ENCODE assay signal across 8 cellular contexts in genomic region chr19:54478677-54479266, GRCh38. TPM values are rescaled to one million over a fixed set of nuclear protein-coding genes. Genes with fewer than 3 reads are reported as not detected.
DNase-seq lines count a peak whose midpoint lies in the region; ATAC-seq, FAIRE-seq and TF ChIP-seq lines count a peak whose summit lies in the region.

No MANE protein-coding gene starts in this region.

- BruUV-seq in GM12878 (replicated peaks; lab: Mats Ljungman, UMichigan), result no TSS peak

- H3K27me3 ChIP-seq in GM12878 (replicated peaks in 1 of 2; ENCODE audit: control insufficient read depth in 2 of 2, insufficient read depth in 2 of 2, low read length in 1 of 2) (no peaks in the 10 kb centered on the region), liver (ENCODE audit: control insufficient read depth in 4 of 4, insufficient read depth in 4 of 4, low read length in 3 of 4) (no peaks in the 10 kb centered on the region)

- H3K9me3 ChIP-seq in GM12878 (replicated peaks; ENCODE audit: control insufficient read depth, insufficient read depth, low read length) (no peaks in the 10 kb centered on the region), liver (ENCODE audit: control insufficient read depth in 4 of 4, low read length in 3 of 4) (no peaks in the 10 kb centered on the region)

- H4K20me1 ChIP-seq in GM12878 (ENCODE audit: control insufficient read depth, insufficient read depth), result no peaks in the 10 kb centered on the region

- ATAC-seq in GM12878 (peak; percentile 67), HG03095 (IDR thresholded peaks at IDR 0.05; ENCODE audit: unreplicated experiment) (no peak), HG02763 (IDR thresholded peaks at IDR 0.05; ENCODE audit: unreplicated experiment) (no peak)

- TF ChIP-seq EP300 in GM12878 (IDR thresholded peaks at IDR 0.05; ENCODE audit: borderline replicate concordance in 1 of 2, control insufficient read depth in 1 of 2, low read depth in 2 of 2, low read length in 2 of 2), result no peak

- FAIRE-seq in GM12878 (lab: Jason Lieb, UNC), result peak; percentile 84

- H3K36me3 ChIP-seq in GM12878 (ENCODE audit: control insufficient read depth in 2 of 2, insufficient read depth in 2 of 2, low read length in 1 of 2) (no peaks in the 10 kb centered on the region), liver (ENCODE audit: control insufficient read depth in 4 of 4, insufficient read depth in 3 of 4, low read depth in 1 of 4, low read length in 3 of 4) (no peaks in the 10 kb centered on the region)

- H3K4me1 ChIP-seq in GM12878 (ENCODE audit: control insufficient read depth, insufficient read depth, low read length) (peaks cover 7% of the 10 kb centered on the region; the same call in 1 of the 2 replicates), liver (ENCODE audit: control insufficient read depth in 4 of 4, insufficient read depth in 4 of 4, low read length in 3 of 4) (no peaks in the 10 kb centered on the region)

- SMC1A ChIA-PET in GM12878 (lab: Charles Lee; ENCODE audit: uncharacterized antibody, unreplicated experiment), result interaction anchor here (0.7 to 7.3 kb wide), 10 partner anchors 20 to 204 kb away, joined by 3 to 118 read pairs (median 4); no protein-coding TSS in a partner anchor

- DNase-seq in AG09319 (ENCODE audit: extremely low read depth, low read depth) (no peak), GM10248 (ENCODE audit: extremely low spot score) (peak; percentile 50), NCI-H2196 (lab: John Stamatoyannopoulos, UW; ENCODE audit: unreplicated experiment) (peak; percentile 53), GM12878 (ENCODE audit: low read depth, low spot score) (no peak), posterior cingulate gyrus (no peak)

- WGBS in GM12878 (ENCODE audit: insufficient coverage, insufficient replicate concordance, low lambda C conversion rate, missing lambda C conversion rate), result 1% methylated on average over 10 of the region's 10 CpGs
- 19% methylated on average over 10 of the region's 10 CpGs for WGBS in liver

- no peak overlapping the region for H3K4me3 ChIP-seq in GM12878
- H3K4me3 ChIP-seq in liver (ENCODE audit: low read depth in 1 of 3, low read length in 3 of 3), result no peak overlapping the region

- H3K4me2 ChIP-seq in GM12878 (ENCODE audit: control insufficient read depth, insufficient read depth), result no peak overlapping the region

- H3K27ac ChIP-seq in GM12878 (ENCODE audit: control insufficient read depth, insufficient read depth) (no peak overlapping the region), liver (ENCODE audit: low read depth in 1 of 2, low read length in 2 of 2) (no peak overlapping the region)

- intact Hi-C loops in GM12878 (cut with micrococcal nuclease; ENCODE audit: unreplicated experiment), result loop anchor here (10.0 kb wide), 1 partner anchor 436 kb away; no protein-coding TSS in a partner anchor
- intact Hi-C loops in posterior cingulate gyrus (cut with DNase I), result no loop called here

- CTCF ChIA-PET in GM10248 (lab: Yijun Ruan, JAX), result interaction anchor here (0.7 to 6.6 kb wide), 19 partner anchors 9 to 823 kb away, joined by 3 to 129 read pairs (median 5); no protein-coding TSS in a partner anchor
- CTCF ChIA-PET in GM12878 (lab: Yijun Ruan, JAX), result interaction anchor here (0.6 to 8.5 kb wide), 23 partner anchors 9 to 657 kb away, joined by 3 to 236 read pairs (median 4); partner anchors contain the start of genes LENG8, LENG9 and LILRB4

- TF ChIP-seq CTCF in AG09319 (IDR thresholded peaks at IDR 0.05; ENCODE audit: low read depth, low read length) (peak; percentile 69), GM10248 (IDR thresholded peaks at IDR 0.05; ENCODE audit: control extremely low read depth, extremely low read depth, low read depth, missing control alignments) (peak; percentile 72), GM12878 (IDR thresholded peaks at IDR 0.05 in 2 of 3, conservative IDR thresholded peaks at IDR 0.05 in 1 of 3; ENCODE audit: control insufficient read depth in 2 of 3, extremely low read depth in 1 of 3, insufficient read depth in 1 of 3, low read depth in 3 of 3, low read length in 3 of 3) (peak; percentile 63 to 74 (median 67)), liver (IDR thresholded peaks at IDR 0.05; ENCODE audit: low read depth, low read length, missing input control) (peak; percentile 38)

- H3K9ac ChIP-seq in GM12878 (ENCODE audit: control insufficient read depth, insufficient read depth, low read length), result no peak overlapping the region
- no peak overlapping the region for H3K9ac ChIP-seq in liver (ENCODE audit: low read depth in 1 of 2, low read length in 2 of 2)

- RAD21 ChIA-PET in GM12878 (lab: Charles Lee; ENCODE audit: unreplicated experiment), result interaction anchor here (0.7 to 6.5 kb wide), 5 partner anchors 11 to 665 kb away, joined by 3 to 59 read pairs (median 4); no protein-coding TSS in a partner anchor

- POLR2A ChIA-PET in GM10248 (lab: Yijun Ruan, JAX) (no interaction called here), GM12878 (lab: Charles Lee) (interaction anchor here (0.7 kb wide), 1 partner anchor 139 kb away, joined by 3 read pairs; no protein-coding TSS in a partner anchor)

- no peak for TF ChIP-seq POLR2A in GM12878 (IDR thresholded peaks at IDR 0.05; ENCODE audit: low read depth, low read length)

- H2AFZ ChIP-seq in GM12878 (ENCODE audit: control insufficient read depth, low read depth, low read length), result no peak overlapping the region

- no peaks in the 10 kb centered on the region for H3K79me2 ChIP-seq in GM12878 (ENCODE audit: control insufficient read depth, insufficient read depth, low read length)

- TF ChIP-seq RAD21 in GM12878 (IDR thresholded peaks at IDR 0.05; ENCODE audit: insufficient read depth, low read depth, low read length), result peak; percentile 69
- TF ChIP-seq RAD21 in liver (IDR thresholded peaks at IDR 0.05), result peak; percentile 40 to 78

- in situ Hi-C loops in GM12878 (cut with MboI), result loop anchor here (5.0 to 10.0 kb wide), 3 partner anchors 174 to 446 kb away; no protein-coding TSS in a partner anchor

RNA-seq across cellular contexts. Expression of gene CDC42EP5, which starts 5.7 kb away (rescaled TPM):
- total RNA-seq in GM12878 (2013; cell fraction: nucleolus; rRNA removed), result 3.9 and 7.3 TPM in 2 replicates
- total RNA-seq in GM12878 (2014; rRNA removed), result 1.3 and 1.8 TPM in 2 replicates
- 1.2 TPM in 1 of 2 replicates, not detected in the other for total RNA-seq in GM12878 (2014; rRNA removed; fragmentation: Illumina TruSeq; extraction: Trizol)
- 1.4 and 1.5 TPM in 2 replicates for total RNA-seq in GM12878 (2021)
- polyA plus RNA-seq in GM12878 (2011; ENCODE audit: low read depth), result not detected
- 0.40 and 0.42 TPM in 2 replicates for polyA plus RNA-seq in GM12878 (2011; rRNA removed)
- polyA plus RNA-seq in GM12878 (2011; cell fraction: cytosol; rRNA removed), result 0.81 and 1.2 TPM in 2 replicates
- polyA plus RNA-seq in GM12878 (2011; cell fraction: nucleus; rRNA removed), result 0.23 and 0.99 TPM in 2 replicates
- polyA plus RNA-seq in GM12878 (2012), result 0.49 and 0.79 TPM in 2 replicates
- not detected in 2 replicates for polyA plus RNA-seq in GM12878 (2014; fragmentation: Illumina TruSeq; extraction: Trizol)
- not detected for polyA plus RNA-seq in GM12878 (2014; fragmentation: Nextera tagmentation; extraction: Ambion mirVana)
- polyA plus RNA-seq in GM12878 (2014; rRNA removed), result 1.1 and 1.4 TPM in 2 replicates
- polyA plus RNA-seq in GM12878 (2016; fragmentation: Nextera tagmentation; extraction: Ambion mirVana), result not detected
- polyA minus RNA-seq in GM12878 (2011; rRNA and poly(A)+ RNA removed), result not detected in 2 replicates
- not detected in 2 replicates for polyA minus RNA-seq in GM12878 (2011; cell fraction: cytosol; rRNA and poly(A)+ RNA removed)
- not detected in 2 replicates for polyA minus RNA-seq in GM12878 (2011; cell fraction: nucleus; rRNA and poly(A)+ RNA removed)
- under 1 TPM; 0.28 to 0.84 TPM for total RNA-seq in liver
- polyA plus RNA-seq in liver, result 1 to 10 TPM in 1 of 2 donors, not detected in 1; 2.2 TPM

RNA-seq across cellular contexts. Expression of gene LENG9, which starts 15.2 kb away (rescaled TPM):
- total RNA-seq in GM12878 (2013; cell fraction: nucleolus; rRNA removed), result 3.4 and 4.5 TPM in 2 replicates
- total RNA-seq in GM12878 (2014; rRNA removed) (2.9 and 4.0 TPM in 2 replicates), GM12878 (2014; rRNA removed; fragmentation: Illumina TruSeq; extraction: Trizol) (0.76 and 0.78 TPM in 2 replicates), GM12878 (2021) (2.5 and 3.5 TPM in 2 replicates), liver (1 to 10 TPM; 1.3 to 6.9 TPM)
- 0.26 TPM for polyA plus RNA-seq in GM12878 (2011; ENCODE audit: low read depth)
- polyA plus RNA-seq in GM12878 (2011; rRNA removed) (0.09 and 0.20 TPM in 2 replicates), GM12878 (2014; fragmentation: Illumina TruSeq; extraction: Trizol) (0.11 and 0.46 TPM in 2 replicates), GM12878 (2014; fragmentation: Nextera tagmentation; extraction: Ambion mirVana) (1 to 10 TPM in 1 of 2 experiments, under 1 TPM in 1; 0.18 to 1.7 TPM), GM12878 (2014; rRNA removed) (2.1 and 2.7 TPM in 2 replicates), GM12878 (2016; fragmentation: Nextera tagmentation; extraction: Ambion mirVana) (under 1 TPM in 1 of 2 experiments, not detected in 1; 0.09 TPM), liver (1 to 10 TPM in 1 of 2 donors, under 1 TPM in 1; 0.19 to 2.6 TPM)
- polyA plus RNA-seq in GM12878 (2011; cell fraction: cytosol; rRNA removed), result 0.27 and 0.55 TPM in 2 replicates
- polyA plus RNA-seq in GM12878 (2011; cell fraction: nucleus; rRNA removed), result 0.67 and 0.78 TPM in 2 replicates
- 1.1 and 1.8 TPM in 2 replicates for polyA plus RNA-seq in GM12878 (2012)
- 0.22 and 1.8 TPM in 2 replicates for polyA minus RNA-seq in GM12878 (2011; rRNA and poly(A)+ RNA removed)
- 1.2 and 1.7 TPM in 2 replicates for polyA minus RNA-seq in GM12878 (2011; cell fraction: cytosol; rRNA and poly(A)+ RNA removed)
- polyA minus RNA-seq in GM12878 (2011; cell fraction: nucleus; rRNA and poly(A)+ RNA removed), result 2.8 and 3.3 TPM in 2 replicates

RNA-seq across cellular contexts. Expression of gene LAIR2, which starts 23.9 kb away (rescaled TPM):
- total RNA-seq in GM12878 (2013; cell fraction: nucleolus; rRNA removed), result not detected in 2 replicates
- total RNA-seq in GM12878 (2014; rRNA removed), result not detected in 2 replicates
- total RNA-seq in GM12878 (2014; rRNA removed; fragmentation: Illumina TruSeq; extraction: Trizol), result not detected in 2 replicates
- not detected in 2 replicates for total RNA-seq in GM12878 (2021)
- polyA plus RNA-seq in GM12878 (2011; ENCODE audit: low read depth), result not detected
- 0.26 TPM in 1 of 2 replicates, not detected in the other for polyA plus RNA-seq in GM12878 (2011; rRNA removed)
- polyA plus RNA-seq in GM12878 (2011; cell fraction: cytosol; rRNA removed), result 0.27 and 0.40 TPM in 2 replicates
- polyA plus RNA-seq in GM12878 (2011; cell fraction: nucleus; rRNA removed), result 0.54 TPM in 1 of 2 replicates, not detected in the other
- polyA plus RNA-seq in GM12878 (2012), result 0.18 TPM in 1 of 2 replicates, not detected in the other
- polyA plus RNA-seq in GM12878 (2014; fragmentation: Illumina TruSeq; extraction: Trizol), result not detected in 2 replicates
- not detected for polyA plus RNA-seq in GM12878 (2014; fragmentation: Nextera tagmentation; extraction: Ambion mirVana)
- not detected in 2 replicates for polyA plus RNA-seq in GM12878 (2014; rRNA removed)
- not detected for polyA plus RNA-seq in GM12878 (2016; fragmentation: Nextera tagmentation; extraction: Ambion mirVana)
- polyA minus RNA-seq in GM12878 (2011; rRNA and poly(A)+ RNA removed), result not detected in 2 replicates
- not detected in 2 replicates for polyA minus RNA-seq in GM12878 (2011; cell fraction: cytosol; rRNA and poly(A)+ RNA removed)
- polyA minus RNA-seq in GM12878 (2011; cell fraction: nucleus; rRNA and poly(A)+ RNA removed), result not detected in 2 replicates
- under 1 TPM in 1 of 2 donors, not detected in 1; 0.19 TPM for total RNA-seq in liver
- under 1 TPM in 1 of 2 donors, not detected in 1; 0.24 TPM for polyA plus RNA-seq in liver

RNA-seq across cellular contexts. Expression of gene LENG8, which starts 29.8 kb away (rescaled TPM):
- total RNA-seq in GM12878 (2013; cell fraction: nucleolus; rRNA removed), result 745 and 840 TPM in 2 replicates
- 21.7 and 26.3 TPM in 2 replicates for total RNA-seq in GM12878 (2014; rRNA removed)
- total RNA-seq in GM12878 (2014; rRNA removed; fragmentation: Illumina TruSeq; extraction: Trizol), result 11.3 and 11.5 TPM in 2 replicates
- 119 and 145 TPM in 2 replicates for total RNA-seq in GM12878 (2021)
- 107 TPM for polyA plus RNA-seq in GM12878 (2011; ENCODE audit: low read depth)
- 16.2 and 36.4 TPM in 2 replicates for polyA plus RNA-seq in GM12878 (2011; rRNA removed)
- 67.6 and 93.3 TPM in 2 replicates for polyA plus RNA-seq in GM12878 (2011; cell fraction: cytosol; rRNA removed)
- polyA plus RNA-seq in GM12878 (2011; cell fraction: nucleus; rRNA removed), result 848 and 1,111 TPM in 2 replicates
- polyA plus RNA-seq in GM12878 (2012), result 140 and 142 TPM in 2 replicates
- 14.8 and 32.4 TPM in 2 replicates for polyA plus RNA-seq in GM12878 (2014; fragmentation: Illumina TruSeq; extraction: Trizol)
- polyA plus RNA-seq in GM12878 (2014; fragmentation: Nextera tagmentation; extraction: Ambion mirVana), result 1 to 10 TPM; 2.3 to 2.5 TPM
- 143 and 168 TPM in 2 replicates for polyA plus RNA-seq in GM12878 (2014; rRNA removed)
- polyA plus RNA-seq in GM12878 (2016; fragmentation: Nextera tagmentation; extraction: Ambion mirVana), result 10 to 100 TPM; 46.0 to 51.4 TPM
- polyA minus RNA-seq in GM12878 (2011; rRNA and poly(A)+ RNA removed), result 30.6 and 63.8 TPM in 2 replicates
- polyA minus RNA-seq in GM12878 (2011; cell fraction: cytosol; rRNA and poly(A)+ RNA removed), result 25.0 and 27.4 TPM in 2 replicates
- 96.6 and 120 TPM in 2 replicates for polyA minus RNA-seq in GM12878 (2011; cell fraction: nucleus; rRNA and poly(A)+ RNA removed)
- 10 to 100 TPM; 16.0 to 46.7 TPM for total RNA-seq in liver
- 10 to 100 TPM in 1 of 2 donors, 1 to 10 TPM in 1; 6.9 to 21.4 TPM for polyA plus RNA-seq in liver

Comparison
In these comparisons a context has a peak if more than half of its experiments do, and no peak if none do; other contexts are left out.
1. DNase-seq: peak in GM10248 (single experiment) and NCI-H2196 (single experiment); none in AG09319 (single experiment), GM12878 (single experiment) and posterior cingulate gyrus (0 of 10).
2. Peak in every context shown above with its lines, with median percentiles within 50 percentile points of each other: CTCF ChIP-seq.